1 cellular context compared by ENCODE assay signal in genomic region chr14:32252030-32252670, GRCh38.
TF ChIP-seq lines count a peak whose summit lies in the region.

No MANE protein-coding gene starts in this region.

TF ChIP-seq in HepG2, 621 proteins besides CTCF, POLR2A, EP300 and RAD21 (continued from another document and continues in another):
- TF ChIP-seq ARID4A (CRISPR knock-in tag; IDR thresholded peaks at IDR 0.05; ENCODE audit: borderline replicate concordance) (no peak), ZNF615 (CRISPR knock-in tag; IDR thresholded peaks at IDR 0.05; ENCODE audit: borderline replicate concordance) (no peak), ZNF451 (CRISPR knock-in tag; IDR thresholded peaks at IDR 0.05) (no peak), TIGD3 (CRISPR knock-in tag; IDR thresholded peaks at IDR 0.05; ENCODE audit: borderline replicate concordance) (no peak), MXD3 (CRISPR knock-in tag; IDR thresholded peaks at IDR 0.05) (no peak), SMC3 (IDR thresholded peaks at IDR 0.05; ENCODE audit: low read length) (peak; percentile 99), ZNF180 (CRISPR knock-in tag; IDR thresholded peaks at IDR 0.05; ENCODE audit: borderline replicate concordance, low read depth) (no peak), CAMTA2 (CRISPR knock-in tag; IDR thresholded peaks at IDR 0.05; ENCODE audit: borderline replicate concordance) (no peak), ZNF616 (CRISPR knock-in tag; IDR thresholded peaks at IDR 0.05; ENCODE audit: low read depth) (no peak), DRAP1 (CRISPR knock-in tag; IDR thresholded peaks at IDR 0.05) (no peak), ZNF232 (CRISPR knock-in tag; IDR thresholded peaks at IDR 0.05; ENCODE audit: borderline replicate concordance) (no peak), ZC3H4 (CRISPR knock-in tag; IDR thresholded peaks at IDR 0.05; ENCODE audit: borderline replicate concordance) (no peak), GPBP1L1 (CRISPR knock-in tag; IDR thresholded peaks at IDR 0.05) (no peak), ZNF331 (CRISPR knock-in tag; IDR thresholded peaks at IDR 0.05) (peak; percentile 83; the same call in 1 of the 2 replicates), NKX3-1 (CRISPR knock-in tag; IDR thresholded peaks at IDR 0.05) (no peak), LBX2 (CRISPR knock-in tag; IDR thresholded peaks at IDR 0.05; ENCODE audit: borderline replicate concordance) (no peak), TFDP1 (CRISPR knock-in tag; IDR thresholded peaks at IDR 0.05; ENCODE audit: borderline replicate concordance) (no peak; the same call in 1 of the 2 replicates), ZGPAT (CRISPR knock-in tag; IDR thresholded peaks at IDR 0.05) (peak; percentile 74), HMG20B (CRISPR knock-in tag; conservative IDR thresholded peaks at IDR 0.05) (no peak), U2AF2 (IDR thresholded peaks at IDR 0.05; ENCODE audit: low read depth, low read length) (no peak), TAF15 (IDR thresholded peaks at IDR 0.05; ENCODE audit: low read depth, low read length, poor library complexity, severe bottlenecking) (no peak), PBX3 (CRISPR knock-in tag; IDR thresholded peaks at IDR 0.05; ENCODE audit: borderline replicate concordance) (no peak), TFDP2 (CRISPR knock-in tag; IDR thresholded peaks at IDR 0.05) (no peak), NR2F6 (IDR thresholded peaks at IDR 0.05) (no peak), NR2F6 (CRISPR knock-in tag; IDR thresholded peaks at IDR 0.05) (0 out of 2 replicates have a peak, but pooled peaks have one; percentile 49), ZNF720 (CRISPR knock-in tag; IDR thresholded peaks at IDR 0.05) (no peak), HIVEP1 (CRISPR knock-in tag; IDR thresholded peaks at IDR 0.05) (no peak), MED13 (CRISPR knock-in tag; IDR thresholded peaks at IDR 0.05) (no peak), PPARG (CRISPR knock-in tag; conservative IDR thresholded peaks at IDR 0.05) (peak; percentile 75), JARID2 (CRISPR knock-in tag; IDR thresholded peaks at IDR 0.05; ENCODE audit: insufficient replicate concordance) (peak; percentile 71), POGZ (CRISPR knock-in tag; IDR thresholded peaks at IDR 0.05) (peak; percentile 49; the same call in 1 of the 2 replicates), GMEB1 (CRISPR knock-in tag; IDR thresholded peaks at IDR 0.05; ENCODE audit: borderline replicate concordance) (no peak), TP53 (CRISPR knock-in tag; conservative IDR thresholded peaks at IDR 0.05) (no peak), ZNF282 (IDR thresholded peaks at IDR 0.05; ENCODE audit: partially characterized antibody) (no peak), ISX (CRISPR knock-in tag; conservative IDR thresholded peaks at IDR 0.05) (no peak), ZSCAN5A (CRISPR knock-in tag; IDR thresholded peaks at IDR 0.05; ENCODE audit: borderline replicate concordance) (no peak), NFYC (CRISPR knock-in tag; IDR thresholded peaks at IDR 0.05) (no peak), ZNF577 (CRISPR knock-in tag; IDR thresholded peaks at IDR 0.05; ENCODE audit: borderline replicate concordance, low read depth) (no peak), ZNF543 (CRISPR knock-in tag; IDR thresholded peaks at IDR 0.05) (no peak), DNMT1 (CRISPR knock-in tag; IDR thresholded peaks at IDR 0.05) (no peak), RBM39 (IDR thresholded peaks at IDR 0.05; ENCODE audit: low read depth, low read length, poor library complexity, severe bottlenecking) (no peak), NR2F2 (IDR thresholded peaks at IDR 0.05; ENCODE audit: borderline replicate concordance, low read depth) (0 out of 2 replicates have a peak, but pooled peaks have one; percentile 18), STAT6 (CRISPR knock-in tag; IDR thresholded peaks at IDR 0.05; ENCODE audit: borderline replicate concordance) (no peak), PHF20 (CRISPR knock-in tag; IDR thresholded peaks at IDR 0.05) (no peak), SKI (IDR thresholded peaks at IDR 0.05; ENCODE audit: partially characterized antibody) (no peak)
